10 cellular contexts compared by ENCODE assay signal in genomic region chr11:47225552-47226137, GRCh38. TPM values are rescaled to one million over a fixed set of nuclear protein-coding genes. Genes with fewer than 3 reads are reported as not detected.
A peak's percentile ranks its signal among the peaks of the same experiment; 100 is the strongest.
DNase-seq lines count a peak whose midpoint lies in the region; ATAC-seq, FAIRE-seq and TF ChIP-seq lines count a peak whose summit lies in the region.
"Had no signal": no experiment of that assay in that cellular context is flagged by ENCODE, and none has a peak within 500 bp of the region (broad histone marks: within the 10 kb centered on the region; RNA-seq: fewer than 3 reads in every experiment).

No MANE protein-coding gene starts in this region.

- H2AFZ ChIP-seq in KMS-11 (ENCODE audit: low read depth) (no peak overlapping the region), HepG2 (ENCODE audit: low read length) (no peak overlapping the region), neural progenitor cell (replicated peaks) (no peak overlapping the region)

- H3K79me2 ChIP-seq in KMS-11 (ENCODE audit: insufficient read depth, low read depth): no peaks in the 10 kb centered on the region
- peaks cover 2% of the 10 kb centered on the region for H3K79me2 ChIP-seq in HepG2 (ENCODE audit: insufficient read depth, low read length)
- H3K79me2 ChIP-seq in neural progenitor cell (ENCODE audit: low read depth): no peaks in the 10 kb centered on the region

- H3K9ac ChIP-seq in KMS-11: no peak overlapping the region
- H3K9ac ChIP-seq in HepG2 (ENCODE audit: insufficient read depth, low read depth, low read length): no peak overlapping the region
- H3K9ac ChIP-seq in neural progenitor cell: no peak overlapping the region

- no peaks in the 10 kb centered on the region for H4K20me1 ChIP-seq in KMS-11 (ENCODE audit: insufficient read depth)
- H4K20me1 ChIP-seq in HepG2 (ENCODE audit: insufficient read depth, low read length): no peaks in the 10 kb centered on the region
- no peaks in the 10 kb centered on the region for H4K20me1 ChIP-seq in neural progenitor cell (ENCODE audit: low read depth)

- WGBS in HepG2 (ENCODE audit: low lambda C conversion rate): 99% methylated on average over 5 of the region's 5 CpGs

- peaks cover 18% of the 10 kb centered on the region for H3K4me1 ChIP-seq in KMS-11 (ENCODE audit: low read depth, poor library complexity, severe bottlenecking)
- H3K4me1 ChIP-seq in HepG2 (ENCODE audit: insufficient read depth, low read length): peaks cover 1% of the 10 kb centered on the region; the same call in 1 of the 2 replicates
- peaks cover 0 to under 1% (median 0%) of the 10 kb centered on the region in 4 donors for H3K4me1 ChIP-seq in Peyer's patch
- H3K4me1 ChIP-seq in neural progenitor cell: no peaks in the 10 kb centered on the region

- TF ChIP-seq EP300 in HepG2 (IDR thresholded peaks at IDR 0.05; ENCODE audit: low read depth in 2 of 2, low read length in 2 of 2) (no peak), HepG2 (CRISPR knock-in tag; IDR thresholded peaks at IDR 0.05; ENCODE audit: borderline replicate concordance) (no peak)

- H3K27me3 Mint-ChIP-seq in neural progenitor cell (ENCODE audit: insufficient read depth, low read depth): peaks cover 2% of the 10 kb centered on the region

- no peaks in the 10 kb centered on the region for H3F3A ChIP-seq in neural progenitor cell (ENCODE audit: low read depth)

- H3K9me3 Mint-ChIP-seq in neural progenitor cell: no peaks in the 10 kb centered on the region

- ATAC-seq in GM18907 (IDR thresholded peaks at IDR 0.05; ENCODE audit: unreplicated experiment) (peak; percentile 77), GM21786 (IDR thresholded peaks at IDR 0.05; ENCODE audit: unreplicated experiment) (peak; percentile 85), HepG2 (no peak)

- H3K4me1 Mint-ChIP-seq in neural progenitor cell: no peaks in the 10 kb centered on the region

- TF ChIP-seq CTCF in KMS-11 (conservative IDR thresholded peaks at IDR 0.05; ENCODE audit: low read depth, low read length) (no peak), HepG2 (CRISPR knock-in tag; IDR thresholded peaks at IDR 0.05) (no peak), Peyer's patch (IDR thresholded peaks at IDR 0.05) (no peak), coronary artery (IDR thresholded peaks at IDR 0.05) (no peak), neural progenitor cell (IDR thresholded peaks at IDR 0.05) (no peak)

- no peak for TF ChIP-seq RAD21 in HepG2 (CRISPR knock-in tag; IDR thresholded peaks at IDR 0.05)

- no TSS peak for BruUV-seq in HepG2 (replicated peaks; lab: Mats Ljungman, UMichigan)

- intact Hi-C loops in HepG2 (cut with micrococcal nuclease; ENCODE audit: unreplicated experiment): no loop called here

- no peaks in the 10 kb centered on the region for H3K9me3 ChIP-seq in HepG2 (ENCODE audit: low read length)
- H3K9me3 ChIP-seq in Peyer's patch: no peaks in the 10 kb centered on the region
- H3K9me3 ChIP-seq in neural progenitor cell (ENCODE audit: low read depth): no peaks in the 10 kb centered on the region

- TF ChIP-seq POLR2A in HepG2 (IDR thresholded peaks at IDR 0.05; ENCODE audit: insufficient read depth in 1 of 2, low read depth in 2 of 2, low read length in 2 of 2) (no peak), Peyer's patch (IDR thresholded peaks at IDR 0.05) (no peak)

- H3K27me3 ChIP-seq in KMS-11 (ENCODE audit: insufficient read depth, low read depth) (no peaks in the 10 kb centered on the region), HepG2 (ENCODE audit: control insufficient read depth in 1 of 2, insufficient read depth in 2 of 2, low read length in 2 of 2) (no peaks in the 10 kb centered on the region), Peyer's patch (no peaks in the 10 kb centered on the region), neural progenitor cell (no peaks in the 10 kb centered on the region)

- no peak overlapping the region for H3K27ac Mint-ChIP-seq in neural progenitor cell

- in situ Hi-C loops in HepG2 (cut with HindIII; ENCODE audit: extremely low pct_ligation_motif_present, low pct_unique_long_range_greater_than_20kb): no loop called here

- H3K36me3 ChIP-seq in KMS-11 (ENCODE audit: insufficient read depth): no peaks in the 10 kb centered on the region
- peaks cover 3 to 31% of the 10 kb centered on the region in 2 experiments for H3K36me3 ChIP-seq in HepG2 (replicated peaks in 1 of 2; ENCODE audit: control insufficient read depth in 1 of 2, insufficient read depth in 2 of 2, low read length in 2 of 2)
- H3K36me3 ChIP-seq in Peyer's patch: peaks cover 0 to 9% (median 0%) of the 10 kb centered on the region in 3 donors
- no peaks in the 10 kb centered on the region for H3K36me3 ChIP-seq in neural progenitor cell

- CTCF ChIA-PET in HepG2 (lab: Yijun Ruan, JAX; ENCODE audit: low intra/inter-chr PET ratio, low total read pairs): no interaction called here

- H3K4me2 ChIP-seq in KMS-11 (peak overlapping the region; percentile 44), HepG2 (ENCODE audit: low read depth, low read length) (no peak overlapping the region), neural progenitor cell (no peak overlapping the region)

- H3K36me3 Mint-ChIP-seq in neural progenitor cell: no peaks in the 10 kb centered on the region

- no peak for DNase-seq in HepG2 (ENCODE audit: low spot score)
- no peak for DNase-seq in Peyer's patch
- DNase-seq in coronary artery (ENCODE audit: low spot score): no peak
- no peak for DNase-seq in neural progenitor cell (ENCODE audit: low spot score)
- DNase-seq in kidney tubule cell (ENCODE audit: low spot score): no peak
- DNase-seq: KBM-7 had no signal

- FAIRE-seq in HepG2 (lab: Jason Lieb, UNC): no peak

- H3K27ac ChIP-seq in KMS-11 (no peak overlapping the region), HepG2 (ENCODE audit: extremely low read length, insufficient read depth, low read length) (no peak overlapping the region), Peyer's patch (no peak overlapping the region), coronary artery (no peak overlapping the region), neural progenitor cell (no peak overlapping the region)

- H3K4me3 ChIP-seq in KMS-11 (IDR thresholded peaks at IDR 0.05; ENCODE audit: insufficient read depth, low read depth, low read length) (no peak overlapping the region), HepG2 (replicated peaks in 1 of 3; ENCODE audit: insufficient read depth in 1 of 3, low read depth in 2 of 3, low read length in 3 of 3) (no peak overlapping the region), Peyer's patch (no peak overlapping the region), coronary artery (no peak overlapping the region), neural progenitor cell (no peak overlapping the region)
- H3K4me3 ChIP-seq: skin epidermis had no signal

- H3K4me3 Mint-ChIP-seq in neural progenitor cell: no peak overlapping the region

- POLR2A ChIA-PET in HepG2 (lab: Yijun Ruan, JAX): no interaction called here

RNA-seq across cellular contexts. Expression of gene DDB2, which starts 10.9 kb away (rescaled TPM):
- total RNA-seq in HepG2 (2016; rRNA removed; fragmentation: Illumina TruSeq; extraction: Trizol) (83.4 and 88.1 TPM in 2 replicates), Peyer's patch (10 to 100 TPM; 20.7 to 40.4 (median 33.6) TPM), neural progenitor cell (ENCODE audit: low replicate concordance) (61.4 and 76.9 TPM in 2 replicates)
- 42.2 and 43.5 TPM in 2 replicates for total RNA-seq in HepG2 (2016; cell fraction: cytosol; rRNA removed; fragmentation: Illumina TruSeq; extraction: Trizol; ENCODE audit: low read depth)
- 83.5 and 97.1 TPM in 2 replicates for total RNA-seq in HepG2 (2016; cell fraction: insoluble cytoplasmic fraction; rRNA removed; fragmentation: Illumina TruSeq; extraction: Trizol)
- 57.3 and 60.8 TPM in 2 replicates for total RNA-seq in HepG2 (2016; cell fraction: membrane; rRNA removed; fragmentation: Illumina TruSeq; extraction: Trizol)
- total RNA-seq in HepG2 (2016; cell fraction: nucleus; rRNA removed; fragmentation: Illumina TruSeq; extraction: Trizol): 58.4 and 60.1 TPM in 2 replicates
- 66.8 and 71.4 TPM in 2 replicates for polyA plus RNA-seq in HepG2 (2011; rRNA removed)
- 52.8 and 58.0 TPM in 2 replicates for polyA plus RNA-seq in HepG2 (2011; cell fraction: cytosol; rRNA removed)
- 181 and 193 TPM in 2 replicates for polyA plus RNA-seq in HepG2 (2011; cell fraction: nucleus; rRNA removed)
- polyA plus RNA-seq in HepG2 (2012): 46.8 and 59.0 TPM in 2 replicates
- 33.5 and 35.4 TPM in 2 replicates for polyA plus RNA-seq in HepG2 (2016; cell fraction: cytosol; fragmentation: Illumina TruSeq; extraction: Trizol; ENCODE audit: low read depth)
- 91.3 and 93.6 TPM in 2 replicates for polyA plus RNA-seq in HepG2 (2016; cell fraction: insoluble cytoplasmic fraction; fragmentation: Illumina TruSeq; extraction: Trizol; ENCODE audit: low read depth)
- 43.2 and 43.8 TPM in 2 replicates for polyA plus RNA-seq in HepG2 (2016; cell fraction: membrane; fragmentation: Illumina TruSeq; extraction: Trizol; ENCODE audit: low read depth)
- polyA plus RNA-seq in HepG2 (2016; cell fraction: nucleus; fragmentation: Illumina TruSeq; extraction: Trizol; ENCODE audit: insufficient read depth, low read depth): 125 and 136 TPM in 2 replicates
- polyA minus RNA-seq in HepG2 (2011; rRNA and poly(A)+ RNA removed; ENCODE audit: low replicate concordance): 62.5 and 94.9 TPM in 2 replicates
- 19.2 and 26.2 TPM in 2 replicates for polyA minus RNA-seq in HepG2 (2011; cell fraction: cytosol; rRNA and poly(A)+ RNA removed)
- polyA minus RNA-seq in HepG2 (2011; cell fraction: nucleus; rRNA and poly(A)+ RNA removed): 62.4 and 65.9 TPM in 2 replicates

RNA-seq across cellular contexts. Expression of gene ACP2, which starts 23.0 kb away (rescaled TPM):
- total RNA-seq in HepG2 (2016; rRNA removed; fragmentation: Illumina TruSeq; extraction: Trizol) (7.8 and 20.2 TPM in 2 replicates), Peyer's patch (100 to 1,000 TPM in 3 of 4 donors, 10 to 100 TPM in 1; 30.5 to 131 (median 112) TPM), neural progenitor cell (ENCODE audit: low replicate concordance) (23.9 and 24.3 TPM in 2 replicates)
- 4.1 and 4.5 TPM in 2 replicates for total RNA-seq in HepG2 (2016; cell fraction: cytosol; rRNA removed; fragmentation: Illumina TruSeq; extraction: Trizol; ENCODE audit: low read depth)
- total RNA-seq in HepG2 (2016; cell fraction: insoluble cytoplasmic fraction; rRNA removed; fragmentation: Illumina TruSeq; extraction: Trizol): 6.4 and 19.4 TPM in 2 replicates
- 7.4 and 7.6 TPM in 2 replicates for total RNA-seq in HepG2 (2016; cell fraction: membrane; rRNA removed; fragmentation: Illumina TruSeq; extraction: Trizol)
- 22.3 and 27.4 TPM in 2 replicates for total RNA-seq in HepG2 (2016; cell fraction: nucleus; rRNA removed; fragmentation: Illumina TruSeq; extraction: Trizol)
- polyA plus RNA-seq in HepG2 (2011; rRNA removed): 17.7 and 27.5 TPM in 2 replicates
- polyA plus RNA-seq in HepG2 (2011; cell fraction: cytosol; rRNA removed): 11.6 and 12.5 TPM in 2 replicates
- polyA plus RNA-seq in HepG2 (2011; cell fraction: nucleus; rRNA removed): 57.6 and 68.7 TPM in 2 replicates
- polyA plus RNA-seq in HepG2 (2012): 14.7 and 15.9 TPM in 2 replicates
- polyA plus RNA-seq in HepG2 (2016; cell fraction: cytosol; fragmentation: Illumina TruSeq; extraction: Trizol; ENCODE audit: low read depth): 3.3 and 3.6 TPM in 2 replicates
- polyA plus RNA-seq in HepG2 (2016; cell fraction: insoluble cytoplasmic fraction; fragmentation: Illumina TruSeq; extraction: Trizol; ENCODE audit: low read depth): 6.0 and 8.7 TPM in 2 replicates
- 6.0 and 6.5 TPM in 2 replicates for polyA plus RNA-seq in HepG2 (2016; cell fraction: membrane; fragmentation: Illumina TruSeq; extraction: Trizol; ENCODE audit: low read depth)
- 38.9 and 42.1 TPM in 2 replicates for polyA plus RNA-seq in HepG2 (2016; cell fraction: nucleus; fragmentation: Illumina TruSeq; extraction: Trizol; ENCODE audit: insufficient read depth, low read depth)
- 55.8 and 92.1 TPM in 2 replicates for polyA minus RNA-seq in HepG2 (2011; rRNA and poly(A)+ RNA removed; ENCODE audit: low replicate concordance)
- polyA minus RNA-seq in HepG2 (2011; cell fraction: cytosol; rRNA and poly(A)+ RNA removed): 13.0 and 13.5 TPM in 2 replicates
- polyA minus RNA-seq in HepG2 (2011; cell fraction: nucleus; rRNA and poly(A)+ RNA removed): 35.7 and 37.6 TPM in 2 replicates

RNA-seq across cellular contexts. Expression of gene NR1H3, which starts 32.2 kb away (rescaled TPM):
- total RNA-seq in HepG2 (2016; rRNA removed; fragmentation: Illumina TruSeq; extraction: Trizol): 36.5 and 41.8 TPM in 2 replicates
- 22.0 and 26.3 TPM in 2 replicates for total RNA-seq in HepG2 (2016; cell fraction: cytosol; rRNA removed; fragmentation: Illumina TruSeq; extraction: Trizol; ENCODE audit: low read depth)
- total RNA-seq in HepG2 (2016; cell fraction: insoluble cytoplasmic fraction; rRNA removed; fragmentation: Illumina TruSeq; extraction: Trizol): 41.4 and 43.5 TPM in 2 replicates
- total RNA-seq in HepG2 (2016; cell fraction: membrane; rRNA removed; fragmentation: Illumina TruSeq; extraction: Trizol): 46.0 and 47.2 TPM in 2 replicates
- total RNA-seq in HepG2 (2016; cell fraction: nucleus; rRNA removed; fragmentation: Illumina TruSeq; extraction: Trizol): 30.2 and 30.9 TPM in 2 replicates
- 102 and 115 TPM in 2 replicates for polyA plus RNA-seq in HepG2 (2011; rRNA removed)
- 63.3 and 100 TPM in 2 replicates for polyA plus RNA-seq in HepG2 (2011; cell fraction: cytosol; rRNA removed)
- polyA plus RNA-seq in HepG2 (2011; cell fraction: nucleus; rRNA removed): 260 and 267 TPM in 2 replicates
- polyA plus RNA-seq in HepG2 (2012): 31.6 and 34.5 TPM in 2 replicates
- polyA plus RNA-seq in HepG2 (2016; cell fraction: cytosol; fragmentation: Illumina TruSeq; extraction: Trizol; ENCODE audit: low read depth): 18.8 and 21.2 TPM in 2 replicates
- polyA plus RNA-seq in HepG2 (2016; cell fraction: insoluble cytoplasmic fraction; fragmentation: Illumina TruSeq; extraction: Trizol; ENCODE audit: low read depth): 29.3 and 35.1 TPM in 2 replicates
- polyA plus RNA-seq in HepG2 (2016; cell fraction: membrane; fragmentation: Illumina TruSeq; extraction: Trizol; ENCODE audit: low read depth): 29.5 and 32.4 TPM in 2 replicates
- polyA plus RNA-seq in HepG2 (2016; cell fraction: nucleus; fragmentation: Illumina TruSeq; extraction: Trizol; ENCODE audit: insufficient read depth, low read depth): 72.4 and 72.5 TPM in 2 replicates
- 123 and 184 TPM in 2 replicates for polyA minus RNA-seq in HepG2 (2011; rRNA and poly(A)+ RNA removed; ENCODE audit: low replicate concordance)
- 21.1 and 25.4 TPM in 2 replicates for polyA minus RNA-seq in HepG2 (2011; cell fraction: cytosol; rRNA and poly(A)+ RNA removed)
- 36.3 and 39.8 TPM in 2 replicates for polyA minus RNA-seq in HepG2 (2011; cell fraction: nucleus; rRNA and poly(A)+ RNA removed)
- 100 to 1,000 TPM in 3 of 4 donors, 10 to 100 TPM in 1; 95.8 to 152 (median 123) TPM for total RNA-seq in Peyer's patch
- total RNA-seq in neural progenitor cell (ENCODE audit: low replicate concordance): 7.5 and 10.7 TPM in 2 replicates

RNA-seq across cellular contexts. Expression of gene PACSIN3, which starts 39.4 kb away (rescaled TPM):
- 86.4 and 93.3 TPM in 2 replicates for total RNA-seq in HepG2 (2016; rRNA removed; fragmentation: Illumina TruSeq; extraction: Trizol)
- total RNA-seq in HepG2 (2016; cell fraction: cytosol; rRNA removed; fragmentation: Illumina TruSeq; extraction: Trizol; ENCODE audit: low read depth): 23.5 and 25.6 TPM in 2 replicates
- 85.9 and 101 TPM in 2 replicates for total RNA-seq in HepG2 (2016; cell fraction: insoluble cytoplasmic fraction; rRNA removed; fragmentation: Illumina TruSeq; extraction: Trizol)
- 44.9 and 52.0 TPM in 2 replicates for total RNA-seq in HepG2 (2016; cell fraction: membrane; rRNA removed; fragmentation: Illumina TruSeq; extraction: Trizol)
- total RNA-seq in HepG2 (2016; cell fraction: nucleus; rRNA removed; fragmentation: Illumina TruSeq; extraction: Trizol): 48.3 and 58.6 TPM in 2 replicates
- 47.9 and 56.8 TPM in 2 replicates for polyA plus RNA-seq in HepG2 (2011; rRNA removed)
- 46.8 and 58.3 TPM in 2 replicates for polyA plus RNA-seq in HepG2 (2011; cell fraction: cytosol; rRNA removed)
- polyA plus RNA-seq in HepG2 (2011; cell fraction: nucleus; rRNA removed): 69.7 and 70.5 TPM in 2 replicates
- 37.6 and 45.0 TPM in 2 replicates for polyA plus RNA-seq in HepG2 (2012)
- polyA plus RNA-seq in HepG2 (2016; cell fraction: cytosol; fragmentation: Illumina TruSeq; extraction: Trizol; ENCODE audit: low read depth): 19.9 and 22.2 TPM in 2 replicates
- polyA plus RNA-seq in HepG2 (2016; cell fraction: insoluble cytoplasmic fraction; fragmentation: Illumina TruSeq; extraction: Trizol; ENCODE audit: low read depth): 75.8 and 91.5 TPM in 2 replicates
- polyA plus RNA-seq in HepG2 (2016; cell fraction: membrane; fragmentation: Illumina TruSeq; extraction: Trizol; ENCODE audit: low read depth): 36.6 and 40.8 TPM in 2 replicates
- 92.3 and 96.2 TPM in 2 replicates for polyA plus RNA-seq in HepG2 (2016; cell fraction: nucleus; fragmentation: Illumina TruSeq; extraction: Trizol; ENCODE audit: insufficient read depth, low read depth)
- 46.1 and 86.9 TPM in 2 replicates for polyA minus RNA-seq in HepG2 (2011; rRNA and poly(A)+ RNA removed; ENCODE audit: low replicate concordance)
- 31.6 and 35.2 TPM in 2 replicates for polyA minus RNA-seq in HepG2 (2011; cell fraction: cytosol; rRNA and poly(A)+ RNA removed)
- 26.5 and 27.4 TPM in 2 replicates for polyA minus RNA-seq in HepG2 (2011; cell fraction: nucleus; rRNA and poly(A)+ RNA removed)
- total RNA-seq in Peyer's patch: 1 to 10 TPM; 4.3 to 9.1 (median 7.5) TPM
- total RNA-seq in neural progenitor cell (ENCODE audit: low replicate concordance): 7.1 and 11.2 TPM in 2 replicates

RNA-seq across cellular contexts. Expression of gene MADD, which starts 44.3 kb away (rescaled TPM):
- 16.4 and 18.0 TPM in 2 replicates for total RNA-seq in HepG2 (2016; rRNA removed; fragmentation: Illumina TruSeq; extraction: Trizol)
- 3.6 and 4.8 TPM in 2 replicates for total RNA-seq in HepG2 (2016; cell fraction: cytosol; rRNA removed; fragmentation: Illumina TruSeq; extraction: Trizol; ENCODE audit: low read depth)
- 14.2 and 17.9 TPM in 2 replicates for total RNA-seq in HepG2 (2016; cell fraction: insoluble cytoplasmic fraction; rRNA removed; fragmentation: Illumina TruSeq; extraction: Trizol)
- total RNA-seq in HepG2 (2016; cell fraction: membrane; rRNA removed; fragmentation: Illumina TruSeq; extraction: Trizol): 5.8 and 6.9 TPM in 2 replicates
- 21.5 and 24.2 TPM in 2 replicates for total RNA-seq in HepG2 (2016; cell fraction: nucleus; rRNA removed; fragmentation: Illumina TruSeq; extraction: Trizol)
- 29.2 and 30.1 TPM in 2 replicates for polyA plus RNA-seq in HepG2 (2011; rRNA removed)
- polyA plus RNA-seq in HepG2 (2011; cell fraction: cytosol; rRNA removed): 18.0 and 18.1 TPM in 2 replicates
- polyA plus RNA-seq in HepG2 (2011; cell fraction: nucleus; rRNA removed): 70.7 and 85.3 TPM in 2 replicates
- 18.8 and 27.6 TPM in 2 replicates for polyA plus RNA-seq in HepG2 (2012)
- polyA plus RNA-seq in HepG2 (2016; cell fraction: cytosol; fragmentation: Illumina TruSeq; extraction: Trizol; ENCODE audit: low read depth): 0.83 and 0.84 TPM in 2 replicates
- polyA plus RNA-seq in HepG2 (2016; cell fraction: insoluble cytoplasmic fraction; fragmentation: Illumina TruSeq; extraction: Trizol; ENCODE audit: low read depth): 11.1 and 13.7 TPM in 2 replicates
- 2.4 TPM in 2 replicates for polyA plus RNA-seq in HepG2 (2016; cell fraction: membrane; fragmentation: Illumina TruSeq; extraction: Trizol; ENCODE audit: low read depth)
- polyA plus RNA-seq in HepG2 (2016; cell fraction: nucleus; fragmentation: Illumina TruSeq; extraction: Trizol; ENCODE audit: insufficient read depth, low read depth): 52.0 and 53.3 TPM in 2 replicates
- 124 and 272 TPM in 2 replicates for polyA minus RNA-seq in HepG2 (2011; rRNA and poly(A)+ RNA removed; ENCODE audit: low replicate concordance)
- polyA minus RNA-seq in HepG2 (2011; cell fraction: cytosol; rRNA and poly(A)+ RNA removed): 14.4 and 19.1 TPM in 2 replicates
- polyA minus RNA-seq in HepG2 (2011; cell fraction: nucleus; rRNA and poly(A)+ RNA removed): 40.8 and 44.3 TPM in 2 replicates
- total RNA-seq in Peyer's patch: 10 to 100 TPM; 47.8 to 83.2 (median 72.9) TPM
- total RNA-seq in neural progenitor cell (ENCODE audit: low replicate concordance): 16.1 and 25.9 TPM in 2 replicates
